In genomic region chr22:45007247-45007945, GRCh38 we compare ENCODE assay signal across 8 cellular contexts. TPM values are rescaled to one million over a fixed set of nuclear protein-coding genes. Genes with fewer than 3 reads are reported as not detected.
DNase-seq lines count a peak whose midpoint lies in the region; ATAC-seq and TF ChIP-seq lines count a peak whose summit lies in the region.

No MANE protein-coding gene starts in this region.

- H3K9ac ChIP-seq in colonic mucosa (ENCODE audit: low read depth in 2 of 2, low read length in 2 of 2): no peak overlapping the region

- peak overlapping the region; percentile 61 for H3K4me3 ChIP-seq in ACC112 (ENCODE audit: low read depth, low read length)
- peak overlapping the region; percentile 13 for H3K4me3 ChIP-seq in colonic mucosa

- H3K4me1 ChIP-seq in ACC112 (ENCODE audit: control insufficient read depth, insufficient read depth, low read length, unreplicated experiment) (no peaks in the 10 kb centered on the region), colonic mucosa (no peaks in the 10 kb centered on the region)

- no peak for TF ChIP-seq CTCF in colonic mucosa (IDR thresholded peaks at IDR 0.05)

- ATAC-seq in HG02678 (IDR thresholded peaks at IDR 0.05; ENCODE audit: unreplicated experiment): no peak

- peaks cover 72% of the 10 kb centered on the region for H3K27me3 ChIP-seq in ACC112 (ENCODE audit: insufficient read depth, low read length)
- peaks cover 63% of the 10 kb centered on the region for H3K27me3 ChIP-seq in colonic mucosa

- no peaks in the 10 kb centered on the region for H3K9me3 ChIP-seq in colonic mucosa

- H3K27ac ChIP-seq in ACC112 (ENCODE audit: low read depth, low read length): no peak overlapping the region
- H3K27ac ChIP-seq in colonic mucosa: no peak overlapping the region

- no peak overlapping the region for H2AFZ ChIP-seq in ACC112 (ENCODE audit: low read length, unreplicated experiment)

- no peaks in the 10 kb centered on the region for H3K79me2 ChIP-seq in ACC112 (ENCODE audit: control insufficient read depth, insufficient read depth, low read length, unreplicated experiment)

- H3K36me3 ChIP-seq in ACC112 (ENCODE audit: insufficient read depth, low read length): no peaks in the 10 kb centered on the region
- no peaks in the 10 kb centered on the region for H3K36me3 ChIP-seq in colonic mucosa

- intact Hi-C loops in colonic mucosa (cut with DNase I): no loop called here

- DNase-seq in LHCN-M2 (ENCODE audit: low read depth): peak; percentile 14
- no peak for DNase-seq in colonic mucosa
- peak; percentile 66 for DNase-seq in midbrain (lab: John Stamatoyannopoulos, UW)
- no peak for DNase-seq in germinal center (ENCODE audit: low spot score)
- no peak for DNase-seq in HUDEP-2 (lab: John Stamatoyannopoulos, UW; ENCODE audit: unreplicated experiment in 76 of 76)
- DNase-seq in DMS153 (lab: John Stamatoyannopoulos, UW): no peak

RNA-seq across cellular contexts. Expression of gene PHF21B, which starts 2.4 kb away (rescaled TPM):
- 0.98 and 1.4 TPM in 2 replicates for total RNA-seq in LHCN-M2 (2014; rRNA removed)
- 0.05 TPM for polyA plus RNA-seq in LHCN-M2 (2012)
- total RNA-seq in colonic mucosa: not detected

Comparison
In these comparisons a context has a peak if more than half of its experiments do, and no peak if none do; other contexts are left out.
1. DNase-seq: peak in LHCN-M2 (single experiment) and midbrain (single experiment); none in colonic mucosa (single experiment), germinal center (single experiment), HUDEP-2 (0 of 76) and DMS153 (single experiment).